ENCODE assay signal across 34 cellular contexts in genomic region chr11:91866642-91867041, GRCh38.
"Had no signal": no experiment of that assay in that cellular context is flagged by ENCODE, and none has a peak within 500 bp of the region (broad histone marks: within the 10 kb centered on the region; RNA-seq: fewer than 3 reads in every experiment).

No MANE protein-coding gene starts in this region.

- H3K27ac ChIP-seq: adrenal gland, body of pancreas, brain microvascular endothelial cell, breast epithelium, VCaP had no signal

- H3K4me1 ChIP-seq: adrenal gland, body of pancreas, breast epithelium had no signal

- ATAC-seq: activated CD8-positive, alpha-beta T cell treated with anti-CD3 and anti-CD28 coated beads for 36 hours; activated naive CD4-positive, alpha-beta T cell treated with anti-CD3 and anti-CD28 coated beads, Interleukin-2, amount 50 U/mL, for 72 hours; activated T-cell treated with anti-CD3 and anti-CD28 coated beads, Interleukin-2, amount 50 U/mL, for 4 hours; activated T-cell treated with anti-CD3 and anti-CD28 coated beads, Interleukin-2, amount 50 U/mL, for 72 hours; activated T-helper 17 cell treated with anti-CD3 and anti-CD28 coated beads, Interleukin-2, amount 50 U/mL, for 72 hours; body of pancreas had no signal

- H3K27me3 ChIP-seq: adrenal gland, body of pancreas, brain microvascular endothelial cell, breast epithelium had no signal

- DNase-seq: activated B cell treated with CpG ODN at 0.5 μM for 24 hours; activated CD4-positive, alpha-beta memory T cell treated with anti-CD3 and anti-CD28 coated beads for 36 hours; activated CD4-positive, alpha-beta T cell treated with anti-CD3 and anti-CD28 coated beads for 4 hours; activated CD4-positive, alpha-beta T cell treated with anti-CD3 and anti-CD28 coated beads, Interleukin-2, amount 10 ng/mL, durations not matched to agents 24 days and 14 days; activated CD4-positive, alpha-beta T cell treated with anti-CD3 and anti-CD28 coated beads, Interleukin-2, amount 50 U/mL, for 1 hour; activated CD4-positive, alpha-beta T cell treated with anti-CD3 and anti-CD28 coated beads, Interleukin-2, amount 50 U/mL, for 4 hours; activated CD4-positive, CD25-positive, alpha-beta regulatory T cell treated with anti-CD3 and anti-CD28 coated beads, Interleukin-2, amount 50 U/mL, for 72 hours; activated CD8-positive, alpha-beta memory T cell treated with anti-CD3 and anti-CD28 coated beads, Interleukin-2, amount 50 U/mL, for 4 hours; activated CD8-positive, alpha-beta T cell treated with anti-CD3 and anti-CD28 coated beads for 36 hours; activated effector memory CD4-positive, alpha-beta T cell treated with anti-CD3 and anti-CD28 coated beads, Interleukin-2, amount 50 U/mL, for 16 hours; activated gamma-delta T cell treated with Interleukin-2 at 50 U/mL for 16 hours; activated naive CD4-positive, alpha-beta T cell; activated naive CD4-positive, alpha-beta T cell treated with anti-CD3 and anti-CD28 coated beads for 36 hours; activated naive CD4-positive, alpha-beta T cell treated with anti-CD3 and anti-CD28 coated beads, Interleukin-2, amount 50 U/mL, for 16 hours; activated naive CD8-positive, alpha-beta T cell treated with anti-CD3 and anti-CD28 coated beads for 36 hours; activated T-cell treated with anti-CD3 and anti-CD28 coated beads for 4 hours; activated T-cell treated with anti-CD3 and anti-CD28 coated beads, Interleukin-2, amount 50 U/mL, for 1 hour; activated T-cell treated with anti-CD3 and anti-CD28 coated beads, Interleukin-2, amount 50 U/mL, for 4 hours; activated T-cell treated with anti-CD3 and anti-CD28 coated beads, Interleukin-2, amount 50 U/mL, for 72 hours; adrenal gland; amniotic stem cell; aorta; body of pancreas; brain microvascular endothelial cell; central memory CD4-positive, alpha-beta T cell; T-helper 1 cell; T-helper 2 cell; T-helper 9 cell had no signal

- FAIRE-seq: astrocyte, TTC549 had no signal

- H3K36me3 ChIP-seq: adrenal gland, brain microvascular endothelial cell, breast epithelium had no signal

- H3K9me3 ChIP-seq: adrenal gland, body of pancreas, breast epithelium had no signal

- H3K4me3 ChIP-seq: adrenal gland, body of pancreas, breast epithelium had no signal
